In the genomic region with DNA sequence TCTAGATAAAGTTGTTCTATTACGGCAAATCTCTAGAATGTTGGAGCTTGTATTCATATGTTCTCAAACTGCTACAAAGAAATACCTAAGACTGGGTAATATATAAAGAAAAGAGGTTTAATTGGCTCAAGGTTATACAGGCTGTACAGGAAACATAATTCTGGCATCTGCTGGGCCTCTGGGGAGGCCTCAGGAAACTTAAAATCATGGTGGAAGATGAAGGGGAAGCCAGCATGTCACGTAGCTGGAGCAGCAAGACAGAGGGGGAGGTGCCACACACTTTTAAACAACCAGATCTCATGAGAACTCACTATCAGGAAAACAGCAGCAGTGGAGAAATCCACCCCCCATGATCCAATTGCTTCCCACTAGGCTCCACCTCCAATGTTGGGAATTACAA, we compare ENCODE assay signal across 24 cellular contexts.
"Had no signal": no experiment of that assay in that cellular context is flagged by ENCODE, and none has a peak within 500 bp of the region (broad histone marks: within the 10 kb centered on the region; RNA-seq: fewer than 3 reads in every experiment).

No MANE protein-coding gene starts in this region.

- H3K4me3 Mint-ChIP-seq: dendritic cell treated with granulocyte-macrophage colony-stimulating factor and Interleukin-4, amounts not matched to agents 40 ng/mL and 50 ng/mL, for 4 days; endodermal cell; naive thymus-derived CD8-positive, alpha-beta T cell; stimulated activated memory B cell treated with anti-CD40 and anti-IgM and Interleukin-4, amounts not matched to agents 10 μg/mL and 1 μg/mL and 100 μg/mL, for 72 hours; type B pancreatic cell had no signal

- H3K4me1 Mint-ChIP-seq: endodermal cell; naive thymus-derived CD8-positive, alpha-beta T cell; stimulated activated memory B cell treated with anti-CD40 and anti-IgM and Interleukin-4, amounts not matched to agents 10 μg/mL and 1 μg/mL and 100 μg/mL, for 72 hours had no signal

- H3K27me3 Mint-ChIP-seq: dendritic cell treated with granulocyte-macrophage colony-stimulating factor and Interleukin-4, amounts not matched to agents 40 ng/mL and 50 ng/mL, for 4 days; naive thymus-derived CD8-positive, alpha-beta T cell; stimulated activated memory B cell treated with anti-CD40 and anti-IgM and Interleukin-4, amounts not matched to agents 10 μg/mL and 1 μg/mL and 100 μg/mL, for 72 hours had no signal

- H3K27ac ChIP-seq: epithelial cell of prostate, foreskin keratinocyte, gastroesophageal sphincter, lower lobe of right lung, prostate gland, right atrium auricular region, testis, tibial artery had no signal

- H3K27me3 ChIP-seq: foreskin keratinocyte, gastroesophageal sphincter, right atrium auricular region, testis, tibial artery had no signal

- H3K4me1 ChIP-seq: foreskin keratinocyte, gastroesophageal sphincter, lower lobe of right lung, prostate gland, right atrium auricular region, testis, tibial artery had no signal

- H3K4me3 ChIP-seq: gastroesophageal sphincter, lower lobe of right lung, prostate gland, right atrium auricular region, smooth muscle cell, testis, tibial artery had no signal

- H3K36me3 ChIP-seq: gastroesophageal sphincter, lower lobe of right lung, prostate gland, right atrium auricular region, tibial artery had no signal

- ATAC-seq: esophagus mucosa; foreskin keratinocyte; gastroesophageal sphincter; left ventricle myocardium superior; lower lobe of right lung; naive thymus-derived CD8-positive, alpha-beta T cell; sciatic nerve; stimulated activated memory B cell treated with anti-CD40 and anti-IgM and Interleukin-4, amounts not matched to agents 10 μg/mL and 1 μg/mL and 100 μg/mL, for 72 hours; stimulated activated naive CD8-positive, alpha-beta T cell treated with anti-CD3 and anti-CD28 coated beads, Interleukin-15, Interleukin-2, amounts not matched to agents 100 U/mL and 50 U/mL, for 24 hours had no signal

- H3K27ac Mint-ChIP-seq: dendritic cell treated with granulocyte-macrophage colony-stimulating factor and Interleukin-4, amounts not matched to agents 40 ng/mL and 50 ng/mL, for 4 days; endodermal cell; naive thymus-derived CD8-positive, alpha-beta T cell; stimulated activated memory B cell treated with anti-CD40 and anti-IgM and Interleukin-4, amounts not matched to agents 10 μg/mL and 1 μg/mL and 100 μg/mL, for 72 hours; type B pancreatic cell had no signal

- DNase-seq: effector CD8-positive, alpha-beta T cell; endodermal cell; foreskin keratinocyte; hypothalamus; left ventricle myocardium superior; lower lobe of right lung; naive thymus-derived CD8-positive, alpha-beta T cell; stimulated activated CD4-positive, alpha-beta T cell treated with anti-CD3 and anti-CD28 coated beads, Interleukin-12 subunit alpha, Interleukin-12 subunit beta, amount 100 ng/mL, for 4 hours; stimulated activated CD4-positive, alpha-beta T cell treated with anti-CD3 and anti-CD28 coated beads, Interleukin-2, amount 100 ng/mL, for 24 hours; stimulated activated CD4-positive, alpha-beta T cell treated with anti-CD3 and anti-CD28 coated beads, Interleukin-4, amount 100 ng/mL, for 4 hours; stimulated activated naive CD8-positive, alpha-beta T cell treated with anti-CD3 and anti-CD28 coated beads, Interleukin-15, Interleukin-2, amounts not matched to agents 100 U/mL and 50 U/mL, for 24 hours; substantia nigra; testis; tibial artery had no signal

- H3K9me3 ChIP-seq: gastroesophageal sphincter, lower lobe of right lung, prostate gland, right atrium auricular region, testis, tibial artery had no signal

- H3K9me3 Mint-ChIP-seq: endodermal cell, type B pancreatic cell had no signal

- H3K36me3 Mint-ChIP-seq: naive thymus-derived CD8-positive, alpha-beta T cell; stimulated activated memory B cell treated with anti-CD40 and anti-IgM and Interleukin-4, amounts not matched to agents 10 μg/mL and 1 μg/mL and 100 μg/mL, for 72 hours had no signal

- H3K4me2 ChIP-seq: smooth muscle cell had no signal
